ENCODE assay signal across 8 cellular contexts in the genomic region with DNA sequence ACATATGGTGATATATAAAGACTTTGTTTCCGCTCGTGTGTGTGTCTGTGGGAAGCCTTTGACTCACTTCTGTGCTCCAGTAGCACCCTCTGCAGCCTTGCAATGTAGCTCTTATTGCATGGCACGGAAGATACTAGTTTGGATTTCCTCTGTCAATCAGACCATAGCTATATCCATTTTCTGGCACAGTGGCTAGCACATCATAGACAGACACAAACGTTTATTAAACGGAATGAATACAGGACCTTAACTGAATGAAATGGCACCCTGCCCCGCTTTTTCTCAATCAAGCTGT.
DNase-seq lines count a peak whose midpoint lies in the region; ATAC-seq and TF ChIP-seq lines count a peak whose summit lies in the region.

No MANE protein-coding gene starts in this region.

- no peaks in the 10 kb centered on the region for H3K9me3 ChIP-seq in Karpas-422 (ENCODE audit: low read length)
- no peaks in the 10 kb centered on the region for H3K9me3 ChIP-seq in neural cell (ENCODE audit: low read length)

- H3F3A ChIP-seq in neural cell (ENCODE audit: insufficient read depth, low read length, poor library complexity, severe bottlenecking), result no peaks in the 10 kb centered on the region

- H2AFZ ChIP-seq in Karpas-422 (ENCODE audit: low read length) (peak overlapping the region; percentile 62; the same call in 1 of the 2 replicates), neural cell (ENCODE audit: low read depth, low read length) (no peak overlapping the region)

- peak; percentile 54 for TF ChIP-seq RAD21 in neural cell (conservative IDR thresholded peaks at IDR 0.05)

- H3K9me3 Mint-ChIP-seq in activated CD4-positive, alpha-beta memory T cell treated with anti-CD3 and anti-CD28 coated beads, Interleukin-2, amount 10 ng/mL, durations not matched to agents 7 days and 5 days, result no peaks in the 10 kb centered on the region

- ATAC-seq in GM18511 (IDR thresholded peaks at IDR 0.05; ENCODE audit: unreplicated experiment), result peak; percentile 65

- H3K4me3 Mint-ChIP-seq in activated CD4-positive, alpha-beta memory T cell treated with anti-CD3 and anti-CD28 coated beads, Interleukin-2, amount 10 ng/mL, durations not matched to agents 7 days and 5 days, result peak overlapping the region; percentile 75

- peaks cover 3% of the 10 kb centered on the region for H3K4me1 Mint-ChIP-seq in activated CD4-positive, alpha-beta memory T cell treated with anti-CD3 and anti-CD28 coated beads, Interleukin-2, amount 10 ng/mL, durations not matched to agents 7 days and 5 days

- H3K27me3 Mint-ChIP-seq in activated CD4-positive, alpha-beta memory T cell treated with anti-CD3 and anti-CD28 coated beads, Interleukin-2, amount 10 ng/mL, durations not matched to agents 7 days and 5 days, result peaks cover 10% of the 10 kb centered on the region

- no peak for TF ChIP-seq EP300 in neural cell (conservative IDR thresholded peaks at IDR 0.05; ENCODE audit: poor library complexity, severe bottlenecking)

- H3K4me2 ChIP-seq in Karpas-422 (ENCODE audit: low read depth, low read length, poor library complexity, severe bottlenecking), result peak overlapping the region; percentile 72
- peak overlapping the region; percentile 59 for H3K4me2 ChIP-seq in neural cell (ENCODE audit: low read length)

- H3K27ac Mint-ChIP-seq in activated CD4-positive, alpha-beta memory T cell treated with anti-CD3 and anti-CD28 coated beads, Interleukin-2, amount 10 ng/mL, durations not matched to agents 7 days and 5 days, result peak overlapping the region; percentile 36

- H3K9me2 ChIP-seq in Karpas-422 (replicated peaks; ENCODE audit: insufficient read depth, low read length) (no peaks in the 10 kb centered on the region), neural cell (ENCODE audit: insufficient read depth, low read length) (no peaks in the 10 kb centered on the region)

- H3K4me1 ChIP-seq in Karpas-422 (ENCODE audit: low read length), result peaks cover 4% of the 10 kb centered on the region

- CTCF ChIA-PET in activated CD4-positive, alpha-beta memory T cell treated with anti-CD3 and anti-CD28 coated beads, Interleukin-2, amount 10 ng/mL, durations not matched to agents 7 days and 5 days (lab: Charles Lee), result no interaction called here

- no peaks in the 10 kb centered on the region for H4K20me1 ChIP-seq in Karpas-422 (ENCODE audit: insufficient read depth, low read depth, low read length)
- no peaks in the 10 kb centered on the region for H4K20me1 ChIP-seq in neural cell (ENCODE audit: insufficient read depth)

- POLR2A ChIA-PET in activated CD4-positive, alpha-beta memory T cell treated with anti-CD3 and anti-CD28 coated beads, Interleukin-2, amount 10 ng/mL, durations not matched to agents 7 days and 5 days (lab: Charles Lee), result no interaction called here

- H3K4me3 ChIP-seq in Karpas-422 (ENCODE audit: low read length) (peak overlapping the region; percentile 73), neural cell (ENCODE audit: low read length) (peak overlapping the region; percentile 69)

- H3K27ac ChIP-seq in Karpas-422 (ENCODE audit: low read length) (no peak overlapping the region), neural cell (ENCODE audit: low read length) (peak overlapping the region; percentile 64)

- H3K27me3 ChIP-seq in Karpas-422 (ENCODE audit: low read length), result no peaks in the 10 kb centered on the region
- no peaks in the 10 kb centered on the region for H3K27me3 ChIP-seq in neural cell (ENCODE audit: insufficient read depth, low read depth, low read length)

- TF ChIP-seq CTCF in neural cell (IDR thresholded peaks at IDR 0.05; ENCODE audit: poor library complexity, severe bottlenecking), result peak; percentile 56

- H3K36me3 ChIP-seq in Karpas-422 (ENCODE audit: insufficient read depth, low read length) (no peaks in the 10 kb centered on the region), neural cell (ENCODE audit: insufficient read depth, low read length) (no peaks in the 10 kb centered on the region)

- H3K79me2 ChIP-seq in Karpas-422 (ENCODE audit: low read length) (peaks cover 6% of the 10 kb centered on the region; the same call in 1 of the 2 replicates), neural cell (replicated peaks; ENCODE audit: insufficient read depth, low read length) (no peaks in the 10 kb centered on the region)

- no peaks in the 10 kb centered on the region for H3K36me3 Mint-ChIP-seq in activated CD4-positive, alpha-beta memory T cell treated with anti-CD3 and anti-CD28 coated beads, Interleukin-2, amount 10 ng/mL, durations not matched to agents 7 days and 5 days (ENCODE audit: low read depth)

- H3K9ac ChIP-seq in Karpas-422 (ENCODE audit: low read length) (peak overlapping the region; percentile 71), neural cell (ENCODE audit: low read length) (peak overlapping the region; percentile 66)

- DNase-seq in AG20443 (ENCODE audit: low spot score), result peak; percentile 33
- DNase-seq in Karpas-422, result peak; percentile 55
- peak; percentile 28 for DNase-seq in activated CD4-positive, alpha-beta memory T cell treated with anti-CD3 and anti-CD28 coated beads, Interleukin-2, amount 10 ng/mL, durations not matched to agents 7 days and 5 days
- peak; percentile 42 for DNase-seq in fibroblast of the conjunctiva (ENCODE audit: low read depth)
- DNase-seq in NK-92 (lab: John Stamatoyannopoulos, UW; ENCODE audit: unreplicated experiment), result no peak
- DNase-seq in NCI-H1105 treated with DMSO at 0.1 percent for 48 hours (lab: John Stamatoyannopoulos, UW), result no peak

TF ChIP-seq in neural cell, 6 proteins besides CTCF, POLR2A, EP300 and RAD21:
- TF ChIP-seq SMC3 (conservative IDR thresholded peaks at IDR 0.05; ENCODE audit: poor library complexity), result peak; percentile 64
- TF ChIP-seq POLR2AphosphoS5 (IDR thresholded peaks at IDR 0.05), result no peak
- no peak for TF ChIP-seq EZH2 (IDR thresholded peaks at IDR 0.05; ENCODE audit: borderline replicate concordance, insufficient read depth, low read length, poor library complexity, severe bottlenecking)
- TF ChIP-seq, protein P1, sequence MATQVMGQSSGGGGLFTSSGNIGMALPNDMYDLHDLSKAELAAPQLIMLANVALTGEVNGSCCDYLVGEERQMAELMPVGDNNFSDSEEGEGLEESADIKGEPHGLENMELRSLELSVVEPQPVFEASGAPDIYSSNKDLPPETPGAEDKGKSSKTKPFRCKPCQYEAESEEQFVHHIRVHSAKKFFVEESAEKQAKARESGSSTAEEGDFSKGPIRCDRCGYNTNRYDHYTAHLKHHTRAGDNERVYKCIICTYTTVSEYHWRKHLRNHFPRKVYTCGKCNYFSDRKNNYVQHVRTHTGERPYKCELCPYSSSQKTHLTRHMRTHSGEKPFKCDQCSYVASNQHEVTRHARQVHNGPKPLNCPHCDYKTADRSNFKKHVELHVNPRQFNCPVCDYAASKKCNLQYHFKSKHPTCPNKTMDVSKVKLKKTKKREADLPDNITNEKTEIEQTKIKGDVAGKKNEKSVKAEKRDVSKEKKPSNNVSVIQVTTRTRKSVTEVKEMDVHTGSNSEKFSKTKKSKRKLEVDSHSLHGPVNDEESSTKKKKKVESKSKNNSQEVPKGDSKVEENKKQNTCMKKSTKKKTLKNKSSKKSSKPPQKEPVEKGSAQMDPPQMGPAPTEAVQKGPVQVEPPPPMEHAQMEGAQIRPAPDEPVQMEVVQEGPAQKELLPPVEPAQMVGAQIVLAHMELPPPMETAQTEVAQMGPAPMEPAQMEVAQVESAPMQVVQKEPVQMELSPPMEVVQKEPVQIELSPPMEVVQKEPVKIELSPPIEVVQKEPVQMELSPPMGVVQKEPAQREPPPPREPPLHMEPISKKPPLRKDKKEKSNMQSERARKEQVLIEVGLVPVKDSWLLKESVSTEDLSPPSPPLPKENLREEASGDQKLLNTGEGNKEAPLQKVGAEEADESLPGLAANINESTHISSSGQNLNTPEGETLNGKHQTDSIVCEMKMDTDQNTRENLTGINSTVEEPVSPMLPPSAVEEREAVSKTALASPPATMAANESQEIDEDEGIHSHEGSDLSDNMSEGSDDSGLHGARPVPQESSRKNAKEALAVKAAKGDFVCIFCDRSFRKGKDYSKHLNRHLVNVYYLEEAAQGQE (IDR thresholded peaks at IDR 0.05; ENCODE audit: borderline replicate concordance), result no peak

Comparison
In these comparisons a context has a peak if more than half of its experiments do, and no peak if none do; other contexts are left out.
1. DNase-seq: peak in AG20443 (single experiment), Karpas-422 (single experiment), activated CD4-positive, alpha-beta memory T cell treated with anti-CD3 and anti-CD28 coated beads, Interleukin-2, amount 10 ng/mL, durations not matched to agents 7 days and 5 days (single experiment) and fibroblast of the conjunctiva (single experiment); none in NK-92 (single experiment) and NCI-H1105 treated with DMSO at 0.1 percent for 48 hours (single experiment).